ENCODE assay signal across 8 cellular contexts in the genomic region with DNA sequence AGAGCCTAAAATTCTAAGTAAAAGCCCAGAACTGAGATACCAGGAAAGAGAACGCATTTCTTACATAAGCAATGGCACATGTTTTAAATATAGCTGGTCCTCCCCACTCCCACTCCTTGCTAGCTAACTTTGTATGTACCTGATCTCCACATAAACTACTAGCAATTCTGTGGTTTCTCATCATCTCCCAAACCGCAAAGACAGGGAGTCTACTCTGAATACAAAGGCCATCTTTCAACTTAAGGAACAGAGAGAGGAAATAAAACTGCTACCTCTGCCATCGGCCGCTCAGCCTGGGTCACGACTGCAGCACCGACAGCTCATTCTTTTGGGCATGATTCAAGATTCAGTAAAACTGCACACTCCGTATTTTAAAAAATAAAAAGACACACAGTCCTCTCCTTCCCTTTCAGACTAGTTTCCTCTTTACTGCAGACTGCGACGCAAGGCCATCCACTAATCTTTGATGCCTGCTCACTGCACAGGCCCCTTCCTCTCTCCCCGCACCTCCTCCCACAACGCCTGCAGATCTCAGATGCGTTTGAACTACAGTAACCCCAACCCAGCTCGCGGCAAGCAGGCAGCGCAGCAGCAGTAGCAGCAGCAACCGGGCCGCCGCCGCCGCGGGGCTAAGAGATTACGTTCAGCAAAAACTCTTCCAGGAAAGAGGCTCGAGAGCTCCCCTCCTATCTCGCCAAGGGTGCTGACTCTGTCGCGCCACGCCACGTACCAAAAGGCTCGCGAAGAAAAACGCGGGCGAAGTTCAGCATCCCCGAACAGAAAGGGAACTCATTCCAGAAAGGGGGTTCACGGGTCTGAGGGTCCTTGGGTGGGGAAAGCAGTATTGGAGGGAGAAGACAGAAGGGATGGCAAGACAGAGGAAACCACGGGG. TPM values are rescaled to one million over a fixed set of nuclear protein-coding genes. Genes with fewer than 3 reads are reported as not detected.
DNase-seq lines count a peak whose midpoint lies in the region; ATAC-seq and FAIRE-seq lines count a peak whose summit lies in the region.

No MANE protein-coding gene starts in this region.

- peak overlapping the region; percentile 96 for H3K4me3 ChIP-seq in HUES48 (ENCODE audit: low read depth, low read length)

- H3K4me1 ChIP-seq in HUES48 (ENCODE audit: control insufficient read depth, insufficient read depth, low read length): peaks cover 23% of the 10 kb centered on the region

- H3K36me3 ChIP-seq in HUES48 (ENCODE audit: control insufficient read depth, insufficient read depth, low read length): peaks cover 4% of the 10 kb centered on the region

- POLR2A ChIA-PET in naive thymus-derived CD8-positive, alpha-beta T cell (lab: Charles Lee): interaction anchor here (0.7 to 3.0 kb wide), 14 partner anchors 10 to 911 kb away, joined by 3 to 42 read pairs (median 5); partner anchors contain the start of genes PWWP2A and UBLCP1

- ATAC-seq in GM21423 (IDR thresholded peaks at IDR 0.05; ENCODE audit: unreplicated experiment): peak; percentile 49
- ATAC-seq in naive thymus-derived CD8-positive, alpha-beta T cell: peak; percentile 70 to 77
- ATAC-seq in stimulated activated memory B cell treated with anti-CD40 and anti-IgM and Interleukin-4, amounts not matched to agents 10 μg/mL and 1 μg/mL and 100 μg/mL, for 72 hours: peak; percentile 74

- H3K4me3 Mint-ChIP-seq in activated T-helper 1 cell treated with anti-CD3 and anti-CD28 coated beads, Interleukin-12 subunit alpha, Interleukin-12 subunit beta, Interleukin-2, Interleukin-4 antibody, amounts not matched to agents 30 ng/mL and 10 ng/mL and 1 ng/mL, durations not matched to agents 14 hours and 24 hours and 36 hours: peak overlapping the region; percentile 97
- H3K4me3 Mint-ChIP-seq in naive thymus-derived CD8-positive, alpha-beta T cell: peak overlapping the region; percentile 92 to 100 (median 97)
- H3K4me3 Mint-ChIP-seq in stimulated activated memory B cell treated with anti-CD40 and anti-IgM and Interleukin-4, amounts not matched to agents 10 μg/mL and 1 μg/mL and 100 μg/mL, for 72 hours: peak overlapping the region; percentile 100

- no peaks in the 10 kb centered on the region for H3K9me3 ChIP-seq in HUES48 (ENCODE audit: control insufficient read depth, insufficient read depth, low read length)

- peak; percentile 81 for FAIRE-seq in RCC 7860 (lab: Jason Lieb, UNC)

- intact Hi-C loops in activated T-helper 1 cell treated with anti-CD3 and anti-CD28 coated beads, Interleukin-12 subunit alpha, Interleukin-12 subunit beta, Interleukin-2, Interleukin-4 antibody, amounts not matched to agents 30 ng/mL and 10 ng/mL and 1 ng/mL, durations not matched to agents 14 hours and 24 hours and 36 hours (cut with micrococcal nuclease): loop anchor here (1.0 to 10.0 kb wide), 14 partner anchors 10 to 1933 kb away; partner anchors contain the start of genes PTTG1, PWWP2A and TTC1

- peaks cover 58% of the 10 kb centered on the region for H3K4me1 Mint-ChIP-seq in activated T-helper 1 cell treated with anti-CD3 and anti-CD28 coated beads, Interleukin-12 subunit alpha, Interleukin-12 subunit beta, Interleukin-2, Interleukin-4 antibody, amounts not matched to agents 30 ng/mL and 10 ng/mL and 1 ng/mL, durations not matched to agents 14 hours and 24 hours and 36 hours (ENCODE audit: low read depth)
- H3K4me1 Mint-ChIP-seq in naive thymus-derived CD8-positive, alpha-beta T cell: peaks cover 24 to 74% (median 64%) of the 10 kb centered on the region in 4 donors
- peaks cover 63% of the 10 kb centered on the region for H3K4me1 Mint-ChIP-seq in stimulated activated memory B cell treated with anti-CD40 and anti-IgM and Interleukin-4, amounts not matched to agents 10 μg/mL and 1 μg/mL and 100 μg/mL, for 72 hours

- H3K27ac Mint-ChIP-seq in activated T-helper 1 cell treated with anti-CD3 and anti-CD28 coated beads, Interleukin-12 subunit alpha, Interleukin-12 subunit beta, Interleukin-2, Interleukin-4 antibody, amounts not matched to agents 30 ng/mL and 10 ng/mL and 1 ng/mL, durations not matched to agents 14 hours and 24 hours and 36 hours: peak overlapping the region; percentile 97
- H3K27ac Mint-ChIP-seq in naive thymus-derived CD8-positive, alpha-beta T cell: peak overlapping the region; percentile 97 to 100 (median 98)
- peak overlapping the region; percentile 99 for H3K27ac Mint-ChIP-seq in stimulated activated memory B cell treated with anti-CD40 and anti-IgM and Interleukin-4, amounts not matched to agents 10 μg/mL and 1 μg/mL and 100 μg/mL, for 72 hours

- H3K27ac ChIP-seq in HUES48 (ENCODE audit: low read depth, low read length): peak overlapping the region; percentile 67

- DNase-seq in D341Med (ENCODE audit: low spot score) (peak; percentile 79), RCC 7860 (ENCODE audit: low spot score) (peak; percentile 86), fibroblast of gingiva (ENCODE audit: low read depth) (peak; percentile 66)
- DNase-seq in activated T-helper 1 cell treated with anti-CD3 and anti-CD28 coated beads, Interleukin-12 subunit alpha, Interleukin-12 subunit beta, Interleukin-2, Interleukin-4 antibody, amounts not matched to agents 30 ng/mL and 10 ng/mL and 1 ng/mL, durations not matched to agents 14 hours and 24 hours and 36 hours (ENCODE audit: low spot score): peak; percentile 74
- peak; percentile 66 to 90 (median 83) for DNase-seq in naive thymus-derived CD8-positive, alpha-beta T cell

- H3K27me3 ChIP-seq in HUES48 (ENCODE audit: control insufficient read depth, insufficient read depth, low read length): peaks cover 31% of the 10 kb centered on the region

- no peaks in the 10 kb centered on the region for H3K9me3 Mint-ChIP-seq in activated T-helper 1 cell treated with anti-CD3 and anti-CD28 coated beads, Interleukin-12 subunit alpha, Interleukin-12 subunit beta, Interleukin-2, Interleukin-4 antibody, amounts not matched to agents 30 ng/mL and 10 ng/mL and 1 ng/mL, durations not matched to agents 14 hours and 24 hours and 36 hours
- no peaks in the 10 kb centered on the region for H3K9me3 Mint-ChIP-seq in naive thymus-derived CD8-positive, alpha-beta T cell
- no peaks in the 10 kb centered on the region for H3K9me3 Mint-ChIP-seq in stimulated activated memory B cell treated with anti-CD40 and anti-IgM and Interleukin-4, amounts not matched to agents 10 μg/mL and 1 μg/mL and 100 μg/mL, for 72 hours

- H3K27me3 Mint-ChIP-seq in activated T-helper 1 cell treated with anti-CD3 and anti-CD28 coated beads, Interleukin-12 subunit alpha, Interleukin-12 subunit beta, Interleukin-2, Interleukin-4 antibody, amounts not matched to agents 30 ng/mL and 10 ng/mL and 1 ng/mL, durations not matched to agents 14 hours and 24 hours and 36 hours (ENCODE audit: insufficient read depth): no peaks in the 10 kb centered on the region
- H3K27me3 Mint-ChIP-seq in naive thymus-derived CD8-positive, alpha-beta T cell: no peaks in the 10 kb centered on the region
- no peaks in the 10 kb centered on the region for H3K27me3 Mint-ChIP-seq in stimulated activated memory B cell treated with anti-CD40 and anti-IgM and Interleukin-4, amounts not matched to agents 10 μg/mL and 1 μg/mL and 100 μg/mL, for 72 hours

- H3K9ac ChIP-seq in HUES48 (ENCODE audit: low read depth, low read length): no peak overlapping the region

- H3K36me3 Mint-ChIP-seq in activated T-helper 1 cell treated with anti-CD3 and anti-CD28 coated beads, Interleukin-12 subunit alpha, Interleukin-12 subunit beta, Interleukin-2, Interleukin-4 antibody, amounts not matched to agents 30 ng/mL and 10 ng/mL and 1 ng/mL, durations not matched to agents 14 hours and 24 hours and 36 hours (ENCODE audit: low read depth): peaks cover 29% of the 10 kb centered on the region
- peaks cover 0 to 6% (median 0%) of the 10 kb centered on the region in 3 donors for H3K36me3 Mint-ChIP-seq in naive thymus-derived CD8-positive, alpha-beta T cell
- peaks cover 14% of the 10 kb centered on the region for H3K36me3 Mint-ChIP-seq in stimulated activated memory B cell treated with anti-CD40 and anti-IgM and Interleukin-4, amounts not matched to agents 10 μg/mL and 1 μg/mL and 100 μg/mL, for 72 hours

RNA-seq across cellular contexts. Expression of gene RNF145, which starts 1.5 kb away (rescaled TPM):
- total RNA-seq in activated T-helper 1 cell treated with anti-CD3 and anti-CD28 coated beads, Interleukin-12 subunit alpha, Interleukin-12 subunit beta, Interleukin-2, Interleukin-4 antibody, amounts not matched to agents 30 ng/mL and 10 ng/mL and 1 ng/mL, durations not matched to agents 14 hours and 24 hours and 36 hours: 179 TPM in 2 replicates
- 10 to 100 TPM; 46.8 to 54.2 TPM for total RNA-seq in naive thymus-derived CD8-positive, alpha-beta T cell
- polyA plus RNA-seq in naive thymus-derived CD8-positive, alpha-beta T cell: 10 to 100 TPM in 1 of 3 donors, 1 to 10 TPM in 2; 6.3 to 11.2 (median 7.4) TPM

RNA-seq across cellular contexts. Expression of gene UBLCP1, which starts 55.2 kb away (rescaled TPM):
- 30.8 and 32.3 TPM in 2 replicates for total RNA-seq in activated T-helper 1 cell treated with anti-CD3 and anti-CD28 coated beads, Interleukin-12 subunit alpha, Interleukin-12 subunit beta, Interleukin-2, Interleukin-4 antibody, amounts not matched to agents 30 ng/mL and 10 ng/mL and 1 ng/mL, durations not matched to agents 14 hours and 24 hours and 36 hours
- total RNA-seq in naive thymus-derived CD8-positive, alpha-beta T cell: 10 to 100 TPM; 37.8 to 39.6 TPM
- polyA plus RNA-seq in naive thymus-derived CD8-positive, alpha-beta T cell: 10 to 100 TPM; 60.7 to 68.4 (median 64.1) TPM

Comparison
In these comparisons a context has a peak if more than half of its experiments do, and no peak if none do; other contexts are left out.
1. Peak in every context shown above with its lines: DNase-seq, ATAC-seq, H3K4me3 ChIP-seq and H3K27ac ChIP-seq.